Comparison of ENCODE assay signal across 17 cellular contexts in genomic region chr12:26744042-26744626, GRCh38.
"Had no signal": no experiment of that assay in that cellular context is flagged by ENCODE, and none has a peak within 500 bp of the region (broad histone marks: within the 10 kb centered on the region; RNA-seq: fewer than 3 reads in every experiment).

No MANE protein-coding gene starts in this region.

- H3K4me3 Mint-ChIP-seq: activated CD4-positive, alpha-beta memory T cell treated with anti-CD3 and anti-CD28 coated beads for 36 hours; activated naive CD4-positive, alpha-beta T cell treated with anti-CD3 and anti-CD28 coated beads, Interleukin-2, amount 50 U/mL, for 24 hours; activated T-cell treated with anti-CD3 and anti-CD28 coated beads, Interleukin-2, amount 50 U/mL, for 4 hours; neural crest cell; T-cell had no signal

- H3K27ac ChIP-seq: esophagus muscularis mucosa, psoas muscle had no signal

- H3K27me3 ChIP-seq: adrenal gland, cardiac muscle cell, esophagus muscularis mucosa, uterus had no signal

- H3K27ac Mint-ChIP-seq: activated CD4-positive, alpha-beta memory T cell treated with anti-CD3 and anti-CD28 coated beads for 36 hours; activated naive CD4-positive, alpha-beta T cell treated with anti-CD3 and anti-CD28 coated beads, Interleukin-2, amount 50 U/mL, for 24 hours; T-cell had no signal

- H3K4me1 ChIP-seq: uterus had no signal

- H3K9me3 ChIP-seq: psoas muscle, uterus had no signal

- H3K27me3 Mint-ChIP-seq: activated CD4-positive, alpha-beta memory T cell treated with anti-CD3 and anti-CD28 coated beads for 36 hours; activated naive CD4-positive, alpha-beta T cell treated with anti-CD3 and anti-CD28 coated beads, Interleukin-2, amount 50 U/mL, for 24 hours; T-cell had no signal

- H3K36me3 ChIP-seq: adrenal gland, cardiac muscle cell, esophagus muscularis mucosa, uterus had no signal

- ATAC-seq: activated T-cell treated with anti-CD3 and anti-CD28 coated beads, Interleukin-2, amount 50 U/mL, for 4 hours; left ventricle myocardium superior; psoas muscle; sciatic nerve; T-cell had no signal

- H3K4me3 ChIP-seq: adrenal gland, cardiac muscle cell, esophagus muscularis mucosa, psoas muscle, uterus had no signal

- DNase-seq: activated CD4-positive, alpha-beta memory T cell treated with anti-CD3 and anti-CD28 coated beads for 36 hours; activated effector memory CD4-positive, alpha-beta T cell treated with Interleukin-2 at 50 U/mL for 16 hours; activated T-cell treated with anti-CD3 and anti-CD28 coated beads, Interleukin-2, amount 50 U/mL, for 4 hours; hypothalamus; kidney; left ventricle myocardium superior; psoas muscle; stimulated activated CD4-positive, alpha-beta T cell treated with anti-CD3 and anti-CD28 coated beads, Interleukin-1b, Interleukin-23, amount 100 ng/mL, for 48 hours; T-cell; T-helper 9 cell; uterus had no signal
